9 cellular contexts compared by ENCODE assay signal in genomic region chr10:118732253-118733194, GRCh38. TPM values are rescaled to one million over a fixed set of nuclear protein-coding genes. Genes with fewer than 3 reads are reported as not detected.
DNase-seq lines count a peak whose midpoint lies in the region; ATAC-seq and TF ChIP-seq lines count a peak whose summit lies in the region.
"Had no signal": no experiment of that assay in that cellular context is flagged by ENCODE, and none has a peak within 500 bp of the region (broad histone marks: within the 10 kb centered on the region; RNA-seq: fewer than 3 reads in every experiment).

No MANE protein-coding gene starts in this region.

- DNase-seq in GM12865 (ENCODE audit: low read depth) (peak; percentile 62), OCI-M1 (lab: John Stamatoyannopoulos, UW) (peak; percentile 78), left lobe of liver (ENCODE audit: low spot score) (no peak), NCI-H1436 treated with DMSO at 0.1 percent for 48 hours (lab: John Stamatoyannopoulos, UW) (no peak), T-helper 9 cell (no peak), NCI-H2227 treated with DMSO at 0.1 percent for 48 hours (lab: John Stamatoyannopoulos, UW) (no peak), ureter (ENCODE audit: low spot score) (no peak)
- DNase-seq: activated CD4-positive, alpha-beta T cell treated with anti-CD3 and anti-CD28 coated beads for 4 hours had no signal

- no peak overlapping the region; the same call in 1 of the 2 replicates for H3K4me3 ChIP-seq in GM12865 (ENCODE audit: low read depth, low read length)

- TF ChIP-seq CTCF in GM12865 (IDR thresholded peaks at IDR 0.05; ENCODE audit: insufficient read depth, low read depth, low read length, missing control alignments), result no peak

- ATAC-seq in GM21515 (IDR thresholded peaks at IDR 0.05; ENCODE audit: unreplicated experiment), result peak; percentile 55
- ATAC-seq in left lobe of liver, result peak; percentile 38

RNA-seq across cellular contexts. Expression of gene CACUL1, which starts 22.2 kb away (rescaled TPM):
- 16.1 TPM for total RNA-seq in left lobe of liver
- 66.0 TPM for total RNA-seq in ureter

Comparison
In these comparisons a context has a peak if more than half of its experiments do, and no peak if none do; other contexts are left out.
1. DNase-seq: peak in GM12865 (single experiment) and OCI-M1 (single experiment); none in left lobe of liver (single experiment), NCI-H1436 treated with DMSO at 0.1 percent for 48 hours (single experiment), T-helper 9 cell (single experiment), NCI-H2227 treated with DMSO at 0.1 percent for 48 hours (single experiment) and ureter (single experiment).